ENCODE assay signal across 31 cellular contexts in genomic region chr12:14701808-14702568, GRCh38. TPM values are rescaled to one million over a fixed set of nuclear protein-coding genes. Genes with fewer than 3 reads are reported as not detected.
"Had no signal": no experiment of that assay in that cellular context is flagged by ENCODE, and none has a peak within 500 bp of the region (broad histone marks: within the 10 kb centered on the region; RNA-seq: fewer than 3 reads in every experiment).

No MANE protein-coding gene starts in this region.

- DNase-seq: activated B cell treated with CpG ODN at 0.5 μM for 24 hours; activated CD4-positive, alpha-beta T cell treated with anti-CD3 and anti-CD28 coated beads, Interleukin-2, amount 50 U/mL, for 1 hour; activated CD8-positive, alpha-beta T cell treated with anti-CD3 and anti-CD28 coated beads for 36 hours; activated gamma-delta T cell treated with Interleukin-2 at 50 U/mL for 16 hours; activated naive CD4-positive, alpha-beta T cell treated with anti-CD3 and anti-CD28 coated beads, Interleukin-2, amount 50 U/mL, for 16 hours; activated T-cell treated with anti-CD3 and anti-CD28 coated beads, Interleukin-2, amount 50 U/mL, for 4 hours; amniotic stem cell; caudate nucleus; endodermal cell; foreskin keratinocyte; heart right ventricle; left ventricle myocardium inferior; mesendoderm; naive B cell; nephron progenitor cell; right lobe of liver; stimulated activated CD4-positive, alpha-beta T cell treated with anti-CD3 and anti-CD28 coated beads, Interleukin-12 subunit alpha, Interleukin-12 subunit beta, amount 100 ng/mL, for 4 hours; stimulated activated CD4-positive, alpha-beta T cell treated with anti-CD3 and anti-CD28 coated beads, Interleukin-4, amount 100 ng/mL, for 24 hours; T-helper 1 cell; upper lobe of left lung had no signal

- H3K4me3 ChIP-seq: heart right ventricle, left ventricle myocardium inferior, lung, right lobe of liver, skin epidermis, thoracic aorta, upper lobe of left lung had no signal

- H3K27me3 ChIP-seq: foreskin keratinocyte, heart right ventricle, neutrophil, right lobe of liver, upper lobe of left lung had no signal

- H3K27ac ChIP-seq: foreskin keratinocyte, heart right ventricle, left ventricle myocardium inferior, neutrophil, right lobe of liver, skin epidermis, thoracic aorta, upper lobe of left lung had no signal

- ATAC-seq: activated CD8-positive, alpha-beta T cell treated with anti-CD3 and anti-CD28 coated beads for 36 hours; activated T-cell treated with anti-CD3 and anti-CD28 coated beads, Interleukin-2, amount 50 U/mL, for 4 hours; activated T-helper 17 cell treated with anti-CD3 and anti-CD28 coated beads, Interleukin-2, amount 50 U/mL, for 72 hours; esophagus mucosa; foreskin keratinocyte; right lobe of liver; stimulated activated effector memory CD8-positive, alpha-beta T cell treated with anti-CD3 and anti-CD28 coated beads, Interleukin-12 subunit alpha, Interleukin-12 subunit beta, amount 100 ng/mL, for 72 hours had no signal

- H3K36me3 ChIP-seq: heart right ventricle, left ventricle myocardium inferior, neutrophil, right lobe of liver, thoracic aorta, upper lobe of left lung had no signal

RNA-seq across cellular contexts. Expression of gene GUCY2C, which starts 5.6 kb away (rescaled TPM):
- total RNA-seq: activated CD8-positive, alpha-beta T cell treated with anti-CD3 and anti-CD28 coated beads for 36 hours; activated T-cell treated with anti-CD3 and anti-CD28 coated beads, Interleukin-2, amount 50 U/mL, for 4 hours; activated T-helper 17 cell treated with anti-CD3 and anti-CD28 coated beads, Interleukin-2, amount 50 U/mL, for 72 hours; chondrocyte; foreskin keratinocyte; glomerular endothelial cell; lung; osteocyte; renal cortical epithelial cell had no signal
- polyA plus RNA-seq: foreskin keratinocyte had no signal
